Comparison of ENCODE assay signal across 8 cellular contexts in the genomic region with DNA sequence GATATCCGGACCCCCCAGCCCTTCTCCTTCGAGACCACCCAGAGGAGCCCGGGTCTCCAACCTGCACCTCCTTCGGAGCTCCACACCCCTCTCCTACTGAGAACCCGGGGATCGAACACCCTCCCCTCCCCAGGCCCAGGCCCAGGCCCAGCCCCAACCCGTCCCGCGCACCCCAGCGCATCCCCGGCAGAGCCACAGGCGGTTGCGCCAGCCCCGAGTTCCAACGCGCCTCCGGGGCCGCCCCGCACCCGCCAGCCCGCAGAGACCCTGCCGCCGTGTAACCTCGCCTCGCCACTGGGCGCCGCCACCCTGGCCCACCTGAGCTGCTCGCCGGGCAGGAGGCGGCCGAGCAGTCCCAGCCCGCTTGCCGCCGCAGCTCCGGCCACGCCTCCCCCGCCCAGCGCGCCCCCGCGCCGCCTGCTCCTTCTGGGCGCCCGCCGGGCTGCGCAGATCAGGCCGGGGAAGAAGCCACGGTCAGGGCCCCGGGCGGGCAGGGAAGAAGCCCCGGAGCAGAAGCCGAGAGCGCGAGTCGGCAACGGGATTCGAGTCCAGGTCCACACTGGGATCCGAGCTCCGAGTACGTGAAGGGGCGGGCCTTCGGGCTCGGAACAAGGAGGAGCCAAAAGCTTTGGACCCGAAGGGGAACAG. TPM values are rescaled to one million over a fixed set of nuclear protein-coding genes. Genes with fewer than 3 reads are reported as not detected.
DNase-seq lines count a peak whose midpoint lies in the region; ATAC-seq and TF ChIP-seq lines count a peak whose summit lies in the region.

Gene MBOAT7, minus strand, starts transcription at position 561 of the 648 bp plus-strand sequence. CDS start 1,072 bp downstream, outside the sequence.

- peak within 1 kb of the TSS; percentile 78 for H3K4me3 ChIP-seq in BE2C (ENCODE audit: low read depth, low read length)
- peak within 1 kb of the TSS; percentile 78 to 83 for H3K4me3 ChIP-seq in esophagus (ENCODE audit: low read depth in 1 of 2, low read length in 2 of 2)
- H3K4me3 ChIP-seq in neural progenitor cell: peak within 1 kb of the TSS; percentile 88

- H3K9me3 ChIP-seq in BE2C: no peaks in the 10 kb centered on the region
- no peaks in the 10 kb centered on the region for H3K9me3 ChIP-seq in esophagus (ENCODE audit: control insufficient read depth in 2 of 2, insufficient read depth in 1 of 2, low read depth in 1 of 2, low read length in 1 of 2)
- no peaks in the 10 kb centered on the region for H3K9me3 ChIP-seq in neural progenitor cell (ENCODE audit: low read depth)

- peaks cover 21% of the 10 kb centered on the region for H3F3A ChIP-seq in neural progenitor cell (ENCODE audit: low read depth)

- H3K4me1 ChIP-seq in BE2C (no peaks in the 10 kb centered on the region), esophagus (ENCODE audit: control insufficient read depth in 2 of 2, insufficient read depth in 2 of 2, low read length in 1 of 2) (peaks cover 2 to 11% of the 10 kb centered on the region in 2 donors), neural progenitor cell (peaks cover 16% of the 10 kb centered on the region)

- peaks cover 22% of the 10 kb centered on the region for H3K4me1 Mint-ChIP-seq in neural progenitor cell

- peak within 1 kb of the TSS; percentile 74 for H2AFZ ChIP-seq in neural progenitor cell (replicated peaks)

- DNase-seq in BE2C: no peak
- DNase-seq in neural progenitor cell (ENCODE audit: low spot score): no peak
- DNase-seq in middle frontal gyrus (ENCODE audit: extremely low spot score, low spot score): no peak
- DNase-seq in NCI-H446 treated with DMSO at 0.1 percent for 48 hours (lab: John Stamatoyannopoulos, UW): no peak

- peak within 1 kb of the TSS; percentile 99 for H3K27ac Mint-ChIP-seq in neural progenitor cell

- ATAC-seq in GM18868 (IDR thresholded peaks at IDR 0.05; ENCODE audit: unreplicated experiment) (peak; percentile 15), HG03045 (IDR thresholded peaks at IDR 0.05; ENCODE audit: unreplicated experiment) (peak; percentile 22), SK-N-SH treated with all-trans-retinoic acid at 6 μM for 48 hours (peak; percentile 24)

- peaks cover 21% of the 10 kb centered on the region for H3K27me3 Mint-ChIP-seq in neural progenitor cell (ENCODE audit: insufficient read depth, low read depth)

- peaks cover 19% of the 10 kb centered on the region for H3K36me3 Mint-ChIP-seq in neural progenitor cell

- peak within 1 kb of the TSS; percentile 92 for H3K4me3 Mint-ChIP-seq in neural progenitor cell

- no peaks in the 10 kb centered on the region for H3K9me3 Mint-ChIP-seq in neural progenitor cell

- 0 to 1% methylated on average over 52 to 64 of the region's 64 CpGs for WGBS in esophagus, 2 donors

- peaks cover 40% of the 10 kb centered on the region for H3K79me2 ChIP-seq in neural progenitor cell (ENCODE audit: low read depth)

- peak within 1 kb of the TSS; percentile 88 for H3K4me2 ChIP-seq in neural progenitor cell

- H3K27me3 ChIP-seq in BE2C (no peaks in the 10 kb centered on the region), esophagus (ENCODE audit: control insufficient read depth in 1 of 2, insufficient read depth in 2 of 2, low read length in 2 of 2) (no peaks in the 10 kb centered on the region), neural progenitor cell (no peaks in the 10 kb centered on the region)

- TF ChIP-seq CTCF in BE2C (IDR thresholded peaks at IDR 0.05; ENCODE audit: low read depth, low read length) (no peak; the same call in 1 of the 2 replicates), neural progenitor cell (IDR thresholded peaks at IDR 0.05) (peak; percentile 45)

- peaks cover 21% of the 10 kb centered on the region for H4K20me1 ChIP-seq in neural progenitor cell (ENCODE audit: low read depth)

- no peaks in the 10 kb centered on the region for H3K36me3 ChIP-seq in BE2C
- peaks cover 0 to 11% of the 10 kb centered on the region in 2 donors for H3K36me3 ChIP-seq in esophagus (ENCODE audit: control insufficient read depth in 2 of 2, insufficient read depth in 2 of 2, low read length in 1 of 2)
- peaks cover 4% of the 10 kb centered on the region for H3K36me3 ChIP-seq in neural progenitor cell

- peak within 1 kb of the TSS; percentile 78 for H3K9ac ChIP-seq in neural progenitor cell

- H3K27ac ChIP-seq in esophagus (ENCODE audit: low read depth in 2 of 2, low read length in 1 of 2): peak within 1 kb of the TSS; percentile 99
- peak within 1 kb of the TSS; percentile 95 for H3K27ac ChIP-seq in neural progenitor cell

TF ChIP-seq in SK-N-SH treated with all-trans-retinoic acid at 6 μM for 48 hours, 23 proteins besides CTCF, POLR2A, EP300 and RAD21:
- 0 out of 2 replicates have a peak, but pooled peaks have one; percentile 25 for TF ChIP-seq TSHZ2 (CRISPR knock-in tag; IDR thresholded peaks at IDR 0.05)
- TF ChIP-seq, protein P1, sequence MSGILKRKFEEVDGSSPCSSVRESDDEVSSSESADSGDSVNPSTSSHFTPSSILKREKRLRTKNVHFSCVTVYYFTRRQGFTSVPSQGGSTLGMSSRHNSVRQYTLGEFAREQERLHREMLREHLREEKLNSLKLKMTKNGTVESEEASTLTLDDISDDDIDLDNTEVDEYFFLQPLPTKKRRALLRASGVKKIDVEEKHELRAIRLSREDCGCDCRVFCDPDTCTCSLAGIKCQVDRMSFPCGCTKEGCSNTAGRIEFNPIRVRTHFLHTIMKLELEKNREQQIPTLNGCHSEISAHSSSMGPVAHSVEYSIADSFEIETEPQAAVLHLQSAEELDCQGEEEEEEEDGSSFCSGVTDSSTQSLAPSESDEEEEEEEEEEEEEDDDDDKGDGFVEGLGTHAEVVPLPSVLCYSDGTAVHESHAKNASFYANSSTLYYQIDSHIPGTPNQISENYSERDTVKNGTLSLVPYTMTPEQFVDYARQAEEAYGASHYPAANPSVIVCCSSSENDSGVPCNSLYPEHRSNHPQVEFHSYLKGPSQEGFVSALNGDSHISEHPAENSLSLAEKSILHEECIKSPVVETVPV (CRISPR knock-in tag; IDR thresholded peaks at IDR 0.05): no peak

RNA-seq across cellular contexts. Expression of gene MBOAT7, which starts in this region (rescaled TPM):
- 14.1 TPM for polyA plus RNA-seq in BE2C (2012; ENCODE audit: insufficient read depth, insufficient read length, low read depth)
- polyA plus RNA-seq in esophagus: 10 to 100 TPM; 21.4 to 22.0 TPM
- 20.0 and 91.0 TPM in 2 replicates for total RNA-seq in neural progenitor cell (ENCODE audit: low replicate concordance)
